9 cellular contexts compared by ENCODE assay signal in genomic region chr1:40860706-40861226, GRCh38. TPM values are rescaled to one million over a fixed set of nuclear protein-coding genes. Genes with fewer than 3 reads are reported as not detected.
DNase-seq lines count a peak whose midpoint lies in the region; ATAC-seq and TF ChIP-seq lines count a peak whose summit lies in the region.
"Had no signal": no experiment of that assay in that cellular context is flagged by ENCODE, and none has a peak within 500 bp of the region (broad histone marks: within the 10 kb centered on the region; RNA-seq: fewer than 3 reads in every experiment).

No MANE protein-coding gene starts in this region.

- peaks cover 3% of the 10 kb centered on the region for H3K27me3 Mint-ChIP-seq in activated CD4-positive, alpha-beta memory T cell treated with anti-CD3 and anti-CD28 coated beads for 36 hours

- intact Hi-C loops in activated CD4-positive, alpha-beta memory T cell treated with anti-CD3 and anti-CD28 coated beads for 36 hours (cut with micrococcal nuclease): no loop called here
- intact Hi-C loops in heart left ventricle (cut with DNase I) (loop anchor here in 1 of 10 donors (5.0 kb wide), 1 partner anchor 87 kb away; no protein-coding TSS in a partner anchor), prostate gland (cut with DNase I) (no loop called here)

- H3K27ac Mint-ChIP-seq in activated CD4-positive, alpha-beta memory T cell treated with anti-CD3 and anti-CD28 coated beads for 36 hours: no peak overlapping the region

- ATAC-seq in heart left ventricle (peak in 3 of 4 donors; percentile 10 to 33 (median 22)), HG03469 (IDR thresholded peaks at IDR 0.05; ENCODE audit: unreplicated experiment) (no peak)

- no peaks in the 10 kb centered on the region for H3K9me3 Mint-ChIP-seq in activated CD4-positive, alpha-beta memory T cell treated with anti-CD3 and anti-CD28 coated beads for 36 hours

- H3K27ac ChIP-seq in heart left ventricle: peak overlapping the region; percentile 57 to 97 (median 88)
- peak overlapping the region; percentile 81 for H3K27ac ChIP-seq in prostate gland

- CTCF ChIA-PET in activated CD4-positive, alpha-beta memory T cell treated with anti-CD3 and anti-CD28 coated beads for 36 hours (lab: Charles Lee): interaction anchor here (1.0 to 6.2 kb wide), 3 partner anchors 11 to 143 kb away, joined by 3 to 47 read pairs (median 7); no protein-coding TSS in a partner anchor

- H3K4me3 ChIP-seq in H7 (ENCODE audit: insufficient read depth, low read depth, low read length): peak overlapping the region; percentile 57
- peak overlapping the region; percentile 42 to 98 (median 76) for H3K4me3 ChIP-seq in heart left ventricle
- peak overlapping the region; percentile 76 to 77 for H3K4me3 ChIP-seq in prostate gland

- no peaks in the 10 kb centered on the region for H3K36me3 ChIP-seq in H7 (replicated peaks; ENCODE audit: control insufficient read depth, insufficient read depth, low read length)
- H3K36me3 ChIP-seq in heart left ventricle: no peaks in the 10 kb centered on the region
- no peaks in the 10 kb centered on the region for H3K36me3 ChIP-seq in prostate gland

- peaks cover 0 to 40% (median 17%) of the 10 kb centered on the region in 12 donors for H3K4me1 ChIP-seq in heart left ventricle
- H3K4me1 ChIP-seq in prostate gland (replicated peaks): no peaks in the 10 kb centered on the region

- no peak for TF ChIP-seq CTCF in heart left ventricle (IDR thresholded peaks at IDR 0.05)
- no peak for TF ChIP-seq CTCF in prostate gland (IDR thresholded peaks at IDR 0.05)

- 7 to 21% (median 18%) methylated on average over 7 to 10 of the region's 10 CpGs for WGBS in heart left ventricle, 4 donors
- 20% methylated on average over 10 of the region's 10 CpGs for WGBS in prostate gland

- peak overlapping the region; percentile 62 for H3K4me3 Mint-ChIP-seq in activated CD4-positive, alpha-beta memory T cell treated with anti-CD3 and anti-CD28 coated beads for 36 hours

- DNase-seq in H7: no peak
- no peak for DNase-seq in activated CD4-positive, alpha-beta memory T cell treated with anti-CD3 and anti-CD28 coated beads for 36 hours
- peak in 2 of 5 donors; percentile 40 to 46 for DNase-seq in heart left ventricle
- DNase-seq in prostate gland (ENCODE audit: low spot score): no peak
- DNase-seq in NCI-H1105 treated with DMSO at 0.1 percent for 48 hours (lab: John Stamatoyannopoulos, UW): no peak
- DNase-seq in hepatic stellate cell (ENCODE audit: low spot score): no peak
- no peak for DNase-seq in occipital lobe (lab: John Stamatoyannopoulos, UW)
- DNase-seq: NCI-H446 treated with DMSO at 0.1 percent for 48 hours had no signal

- POLR2A ChIA-PET in activated CD4-positive, alpha-beta memory T cell treated with anti-CD3 and anti-CD28 coated beads for 36 hours (lab: Charles Lee): no interaction called here

- peak in 1 of 2 donors; percentile 14 for TF ChIP-seq POLR2A in heart left ventricle (IDR thresholded peaks at IDR 0.05)
- TF ChIP-seq POLR2A in prostate gland (IDR thresholded peaks at IDR 0.05): no peak

- peaks cover 10% of the 10 kb centered on the region for H3K4me1 Mint-ChIP-seq in activated CD4-positive, alpha-beta memory T cell treated with anti-CD3 and anti-CD28 coated beads for 36 hours (ENCODE audit: low read depth)

- no peaks in the 10 kb centered on the region for H3K36me3 Mint-ChIP-seq in activated CD4-positive, alpha-beta memory T cell treated with anti-CD3 and anti-CD28 coated beads for 36 hours

- peaks cover 28% of the 10 kb centered on the region for H3K27me3 ChIP-seq in H7 (ENCODE audit: control insufficient read depth, insufficient read depth, low read length)
- no peaks in the 10 kb centered on the region for H3K27me3 ChIP-seq in heart left ventricle
- H3K27me3 ChIP-seq in prostate gland (replicated peaks; ENCODE audit: insufficient read depth): no peaks in the 10 kb centered on the region

- H3K9me3 ChIP-seq in heart left ventricle: no peaks in the 10 kb centered on the region
- no peaks in the 10 kb centered on the region for H3K9me3 ChIP-seq in prostate gland

RNA-seq across cellular contexts. Expression of gene CITED4, which starts 1.4 kb away (rescaled TPM):
- total RNA-seq in H7 (2014; rRNA removed; shearing (Covaris generic)): 13.9 and 15.7 TPM in 2 replicates
- 1 to 10 TPM; 1.9 to 2.1 TPM for total RNA-seq in activated CD4-positive, alpha-beta memory T cell treated with anti-CD3 and anti-CD28 coated beads for 36 hours
- 10 to 100 TPM; 23.7 to 49.5 (median 34.3) TPM for total RNA-seq in heart left ventricle
- polyA plus RNA-seq in heart left ventricle: 10 to 100 TPM in 1 of 2 donors, 1 to 10 TPM in 1; 3.2 to 19.1 TPM
- 100 to 1,000 TPM in 1 of 2 donors, 10 to 100 TPM in 1; 72.3 to 138 TPM for total RNA-seq in prostate gland
- total RNA-seq in occipital lobe: 0.62 TPM
